Comparison of ENCODE assay signal across 15 cellular contexts in genomic region chr5:177169271-177169670, GRCh38. TPM values are rescaled to one million over a fixed set of nuclear protein-coding genes. Genes with fewer than 3 reads are reported as not detected.
DNase-seq lines count a peak whose midpoint lies in the region; ATAC-seq and TF ChIP-seq lines count a peak whose summit lies in the region.
"Had no signal": no experiment of that assay in that cellular context is flagged by ENCODE, and none has a peak within 500 bp of the region (broad histone marks: within the 10 kb centered on the region; RNA-seq: fewer than 3 reads in every experiment).

No MANE protein-coding gene starts in this region.

- CTCF ChIA-PET in MCF 10A (lab: Yijun Ruan, JAX) = interaction anchor here (0.6 to 1.0 kb wide), 3 partner anchors 57 to 221 kb away, joined by 3 to 4 read pairs (median 3); no protein-coding TSS in a partner anchor

- H3K27ac ChIP-seq in breast epithelium (no peak overlapping the region), spleen (no peak overlapping the region)

- POLR2A ChIA-PET in MCF 10A (lab: Yijun Ruan, JAX) = interaction anchor here (0.6 kb wide), 2 partner anchors 147 to 671 kb away, joined by 3 read pairs; no protein-coding TSS in a partner anchor

- H3K4me1 Mint-ChIP-seq in MCF 10A (ENCODE audit: insufficient read depth, unreplicated experiment) = no peaks in the 10 kb centered on the region
- peaks cover 2% of the 10 kb centered on the region for H3K4me1 Mint-ChIP-seq in osteocyte (ENCODE audit: unreplicated experiment)

- DNase-seq in MCF 10A (ENCODE audit: unreplicated experiment) (no peak), breast epithelium (ENCODE audit: low spot score in 2 of 2) (no peak), osteocyte (ENCODE audit: extremely low spot score, unreplicated experiment) (peak; percentile 25), spleen (no peak), D341Med (ENCODE audit: low spot score) (no peak)
- peak; percentile 12 for DNase-seq in activated CD8-positive, alpha-beta memory T cell treated with anti-CD3 and anti-CD28 coated beads, Interleukin-2, amount 50 U/mL, for 48 hours
- DNase-seq: C1 segment of cervical spinal cord; Calu3; CD4-positive, alpha-beta T cell; DMS79; H7 had no signal

- TF ChIP-seq CTCF in MCF 10A (IDR thresholded peaks at IDR 0.05; ENCODE audit: unreplicated experiment) = no peak
- TF ChIP-seq CTCF in breast epithelium (IDR thresholded peaks at IDR 0.05) = no peak
- no peak for TF ChIP-seq CTCF in osteocyte (IDR thresholded peaks at IDR 0.05)
- TF ChIP-seq CTCF in spleen (IDR thresholded peaks at IDR 0.05 in 8 of 11, conservative IDR thresholded peaks at IDR 0.05 in 3 of 11) = no peak

- H3K9me3 Mint-ChIP-seq in MCF 10A (ENCODE audit: unreplicated experiment) (no peaks in the 10 kb centered on the region), osteocyte (ENCODE audit: unreplicated experiment) (no peaks in the 10 kb centered on the region)
- H3K9me3 Mint-ChIP-seq: CD4-positive, alpha-beta T cell; GM23338 had no signal

- H3K4me3 ChIP-seq in breast epithelium = no peak overlapping the region
- H3K4me3 ChIP-seq in spleen = no peak overlapping the region
- H3K4me3 ChIP-seq: GM12878, GM23338 had no signal

- ATAC-seq in GM18505 (IDR thresholded peaks at IDR 0.05; ENCODE audit: unreplicated experiment) = no peak
- ATAC-seq: GM12878, GM23338 had no signal

- H3K4me1 ChIP-seq in breast epithelium = no peaks in the 10 kb centered on the region
- H3K4me1 ChIP-seq in spleen = peaks cover 0 to 46% (median 17%) of the 10 kb centered on the region in 6 donors

- no peak overlapping the region for H3K4me3 Mint-ChIP-seq in MCF 10A (ENCODE audit: unreplicated experiment)
- H3K4me3 Mint-ChIP-seq in osteocyte (ENCODE audit: unreplicated experiment) = no peak overlapping the region
- H3K4me3 Mint-ChIP-seq: B cell; CD4-positive, alpha-beta T cell; GM23338 had no signal

- 92 to 95% (median 94%) methylated on average over 15 of the region's 15 CpGs for WGBS in spleen, 5 donors

- no peaks in the 10 kb centered on the region for H3K27me3 Mint-ChIP-seq in MCF 10A (ENCODE audit: insufficient read depth, unreplicated experiment)
- no peaks in the 10 kb centered on the region for H3K27me3 Mint-ChIP-seq in osteocyte (ENCODE audit: unreplicated experiment)
- H3K27me3 Mint-ChIP-seq: B cell; CD4-positive, alpha-beta T cell had no signal

- H3K9me3 ChIP-seq in breast epithelium = no peaks in the 10 kb centered on the region
- no peaks in the 10 kb centered on the region for H3K9me3 ChIP-seq in spleen

- peaks cover 91% of the 10 kb centered on the region for H3K36me3 Mint-ChIP-seq in MCF 10A (ENCODE audit: insufficient read depth, unreplicated experiment)
- peaks cover 22% of the 10 kb centered on the region for H3K36me3 Mint-ChIP-seq in osteocyte (ENCODE audit: unreplicated experiment)

- peak overlapping the region; percentile 39 for H3K27ac Mint-ChIP-seq in MCF 10A (ENCODE audit: low read depth, unreplicated experiment)
- H3K27ac Mint-ChIP-seq in osteocyte (ENCODE audit: unreplicated experiment) = no peak overlapping the region
- H3K27ac Mint-ChIP-seq: B cell; CD4-positive, alpha-beta T cell; GM23338 had no signal

- intact Hi-C loops in MCF 10A (cut with micrococcal nuclease) (no loop called here), breast epithelium (cut with DNase I; ENCODE audit: low total_unique reads) (no loop called here), spleen (cut with DNase I; ENCODE audit: low total_unique reads) (no loop called here)

- TF ChIP-seq POLR2A in breast epithelium (IDR thresholded peaks at IDR 0.05) = no peak
- no peak for TF ChIP-seq POLR2A in GM18505 (IDR thresholded peaks at IDR 0.05; ENCODE audit: borderline replicate concordance, extremely low read depth, insufficient read depth, insufficient read length)
- TF ChIP-seq POLR2A in spleen (IDR thresholded peaks at IDR 0.05) = no peak

- H3K27me3 ChIP-seq in breast epithelium = no peaks in the 10 kb centered on the region
- no peaks in the 10 kb centered on the region for H3K27me3 ChIP-seq in spleen (replicated peaks in 1 of 7)

- H3K36me3 ChIP-seq in breast epithelium (no peaks in the 10 kb centered on the region), spleen (peaks cover 0 to 74% (median 10%) of the 10 kb centered on the region in 6 donors)

- BruUV-seq in MCF 10A (replicated peaks; lab: Mats Ljungman, UMichigan) = no TSS peak

RNA-seq across cellular contexts. Expression of gene NSD1, which starts 35.7 kb away (rescaled TPM):
- total RNA-seq in MCF 10A (2022) = 110 and 111 TPM in 2 replicates
- total RNA-seq in breast epithelium = 10 to 100 TPM; 37.7 to 52.2 (median 38.6) TPM
- 71.6 and 74.7 TPM in 2 replicates for total RNA-seq in osteocyte
- total RNA-seq in spleen = 100 to 1,000 TPM in 2 of 7 donors, 10 to 100 TPM in 5; 65.0 to 130 (median 79.7) TPM
- 1 to 10 TPM; 4.1 to 9.7 (median 5.0) TPM for polyA plus RNA-seq in spleen

Comparison
In these comparisons a context has a peak if more than half of its experiments do, and no peak if none do; other contexts are left out.
1. DNase-seq: peak in activated CD8-positive, alpha-beta memory T cell treated with anti-CD3 and anti-CD28 coated beads, Interleukin-2, amount 50 U/mL, for 48 hours (single experiment) and osteocyte (single experiment); none in MCF 10A (single experiment), breast epithelium (0 of 2), spleen (single experiment) and D341Med (single experiment).